In the genomic region with DNA sequence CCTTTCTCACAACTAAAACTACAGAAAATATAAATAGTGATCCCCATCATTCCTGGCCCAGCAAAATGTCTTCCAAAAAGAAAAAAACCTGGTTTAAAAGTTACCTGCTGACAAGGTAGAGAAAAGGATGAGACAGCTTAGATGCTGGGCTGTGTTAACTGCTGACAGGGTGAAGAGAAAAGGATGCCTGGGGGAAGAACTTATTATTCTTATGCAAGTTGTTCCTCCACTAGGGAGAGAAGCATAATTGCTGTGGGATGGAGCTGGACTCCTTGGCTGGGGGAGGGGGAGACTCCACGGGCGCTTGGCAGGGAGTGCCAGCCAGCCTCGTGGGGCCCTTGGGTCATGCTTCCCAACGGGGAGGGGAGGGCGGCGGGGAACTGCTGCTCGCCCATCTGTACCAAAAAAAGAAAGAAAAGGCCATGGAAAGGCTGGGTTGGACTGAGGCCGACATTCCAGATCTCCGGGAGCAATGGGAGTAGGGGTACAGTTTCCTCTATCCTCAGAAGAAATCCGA, we compare ENCODE assay signal across 1 cellular context.
TF ChIP-seq lines count a peak whose summit lies in the region.

No MANE protein-coding gene starts in this region.

TF ChIP-seq in GM23338, 12 proteins besides CTCF, POLR2A, EP300 and RAD21 (continued from another document):
- TF ChIP-seq, protein P1, sequence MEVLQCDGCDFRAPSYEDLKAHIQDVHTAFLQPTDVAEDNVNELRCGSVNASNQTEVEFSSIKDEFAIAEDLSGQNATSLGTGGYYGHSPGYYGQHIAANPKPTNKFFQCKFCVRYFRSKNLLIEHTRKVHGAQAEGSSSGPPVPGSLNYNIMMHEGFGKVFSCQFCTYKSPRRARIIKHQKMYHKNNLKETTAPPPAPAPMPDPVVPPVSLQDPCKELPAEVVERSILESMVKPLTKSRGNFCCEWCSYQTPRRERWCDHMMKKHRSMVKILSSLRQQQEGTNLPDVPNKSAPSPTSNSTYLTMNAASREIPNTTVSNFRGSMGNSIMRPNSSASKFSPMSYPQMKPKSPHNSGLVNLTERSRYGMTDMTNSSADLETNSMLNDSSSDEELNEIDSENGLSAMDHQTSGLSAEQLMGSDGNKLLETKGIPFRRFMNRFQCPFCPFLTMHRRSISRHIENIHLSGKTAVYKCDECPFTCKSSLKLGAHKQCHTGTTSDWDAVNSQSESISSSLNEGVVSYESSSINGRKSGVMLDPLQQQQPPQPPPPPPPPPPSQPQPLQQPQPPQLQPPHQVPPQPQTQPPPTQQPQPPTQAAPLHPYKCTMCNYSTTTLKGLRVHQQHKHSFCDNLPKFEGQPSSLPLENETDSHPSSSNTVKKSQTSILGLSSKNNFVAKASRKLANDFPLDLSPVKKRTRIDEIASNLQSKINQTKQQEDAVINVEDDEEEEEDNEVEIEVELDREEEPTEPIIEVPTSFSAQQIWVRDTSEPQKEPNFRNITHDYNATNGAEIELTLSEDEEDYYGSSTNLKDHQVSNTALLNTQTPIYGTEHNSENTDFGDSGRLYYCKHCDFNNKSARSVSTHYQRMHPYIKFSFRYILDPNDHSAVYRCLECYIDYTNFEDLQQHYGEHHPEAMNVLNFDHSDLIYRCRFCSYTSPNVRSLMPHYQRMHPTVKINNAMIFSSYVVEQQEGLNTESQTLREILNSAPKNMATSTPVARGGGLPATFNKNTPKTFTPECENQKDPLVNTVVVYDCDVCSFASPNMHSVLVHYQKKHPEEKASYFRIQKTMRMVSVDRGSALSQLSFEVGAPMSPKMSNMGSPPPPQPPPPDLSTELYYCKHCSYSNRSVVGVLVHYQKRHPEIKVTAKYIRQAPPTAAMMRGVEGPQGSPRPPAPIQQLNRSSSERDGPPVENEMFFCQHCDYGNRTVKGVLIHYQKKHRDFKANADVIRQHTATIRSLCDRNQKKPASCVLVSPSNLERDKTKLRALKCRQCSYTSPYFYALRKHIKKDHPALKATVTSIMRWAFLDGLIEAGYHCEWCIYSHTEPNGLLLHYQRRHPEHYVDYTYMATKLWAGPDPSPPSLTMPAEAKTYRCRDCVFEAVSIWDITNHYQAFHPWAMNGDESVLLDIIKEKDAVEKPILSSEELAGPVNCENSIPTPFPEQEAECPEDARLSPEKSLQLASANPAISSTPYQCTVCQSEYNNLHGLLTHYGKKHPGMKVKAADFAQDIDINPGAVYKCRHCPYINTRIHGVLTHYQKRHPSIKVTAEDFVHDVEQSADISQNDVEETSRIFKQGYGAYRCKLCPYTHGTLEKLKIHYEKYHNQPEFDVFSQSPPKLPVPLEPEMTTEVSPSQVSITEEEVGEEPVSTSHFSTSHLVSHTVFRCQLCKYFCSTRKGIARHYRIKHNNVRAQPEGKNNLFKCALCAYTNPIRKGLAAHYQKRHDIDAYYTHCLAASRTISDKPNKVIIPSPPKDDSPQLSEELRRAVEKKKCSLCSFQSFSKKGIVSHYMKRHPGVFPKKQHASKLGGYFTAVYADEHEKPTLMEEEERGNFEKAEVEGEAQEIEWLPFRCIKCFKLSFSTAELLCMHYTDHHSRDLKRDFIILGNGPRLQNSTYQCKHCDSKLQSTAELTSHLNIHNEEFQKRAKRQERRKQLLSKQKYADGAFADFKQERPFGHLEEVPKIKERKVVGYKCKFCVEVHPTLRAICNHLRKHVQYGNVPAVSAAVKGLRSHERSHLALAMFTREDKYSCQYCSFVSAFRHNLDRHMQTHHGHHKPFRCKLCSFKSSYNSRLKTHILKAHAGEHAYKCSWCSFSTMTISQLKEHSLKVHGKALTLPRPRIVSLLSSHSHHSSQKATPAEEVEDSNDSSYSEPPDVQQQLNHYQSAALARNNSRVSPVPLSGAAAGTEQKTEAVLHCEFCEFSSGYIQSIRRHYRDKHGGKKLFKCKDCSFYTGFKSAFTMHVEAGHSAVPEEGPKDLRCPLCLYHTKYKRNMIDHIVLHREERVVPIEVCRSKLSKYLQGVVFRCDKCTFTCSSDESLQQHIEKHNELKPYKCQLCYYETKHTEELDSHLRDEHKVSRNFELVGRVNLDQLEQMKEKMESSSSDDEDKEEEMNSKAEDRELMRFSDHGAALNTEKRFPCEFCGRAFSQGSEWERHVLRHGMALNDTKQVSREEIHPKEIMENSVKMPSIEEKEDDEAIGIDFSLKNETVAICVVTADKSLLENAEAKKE (CRISPR knock-in tag; IDR thresholded peaks at IDR 0.05): no peak
- no peak for TF ChIP-seq NANOG (IDR thresholded peaks at IDR 0.05; ENCODE audit: borderline replicate concordance)
- TF ChIP-seq, protein P2, sequence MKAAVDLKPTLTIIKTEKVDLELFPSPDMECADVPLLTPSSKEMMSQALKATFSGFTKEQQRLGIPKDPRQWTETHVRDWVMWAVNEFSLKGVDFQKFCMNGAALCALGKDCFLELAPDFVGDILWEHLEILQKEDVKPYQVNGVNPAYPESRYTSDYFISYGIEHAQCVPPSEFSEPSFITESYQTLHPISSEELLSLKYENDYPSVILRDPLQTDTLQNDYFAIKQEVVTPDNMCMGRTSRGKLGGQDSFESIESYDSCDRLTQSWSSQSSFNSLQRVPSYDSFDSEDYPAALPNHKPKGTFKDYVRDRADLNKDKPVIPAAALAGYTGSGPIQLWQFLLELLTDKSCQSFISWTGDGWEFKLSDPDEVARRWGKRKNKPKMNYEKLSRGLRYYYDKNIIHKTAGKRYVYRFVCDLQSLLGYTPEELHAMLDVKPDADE (IDR thresholded peaks at IDR 0.05): no peak
- TF ChIP-seq, protein P3, sequence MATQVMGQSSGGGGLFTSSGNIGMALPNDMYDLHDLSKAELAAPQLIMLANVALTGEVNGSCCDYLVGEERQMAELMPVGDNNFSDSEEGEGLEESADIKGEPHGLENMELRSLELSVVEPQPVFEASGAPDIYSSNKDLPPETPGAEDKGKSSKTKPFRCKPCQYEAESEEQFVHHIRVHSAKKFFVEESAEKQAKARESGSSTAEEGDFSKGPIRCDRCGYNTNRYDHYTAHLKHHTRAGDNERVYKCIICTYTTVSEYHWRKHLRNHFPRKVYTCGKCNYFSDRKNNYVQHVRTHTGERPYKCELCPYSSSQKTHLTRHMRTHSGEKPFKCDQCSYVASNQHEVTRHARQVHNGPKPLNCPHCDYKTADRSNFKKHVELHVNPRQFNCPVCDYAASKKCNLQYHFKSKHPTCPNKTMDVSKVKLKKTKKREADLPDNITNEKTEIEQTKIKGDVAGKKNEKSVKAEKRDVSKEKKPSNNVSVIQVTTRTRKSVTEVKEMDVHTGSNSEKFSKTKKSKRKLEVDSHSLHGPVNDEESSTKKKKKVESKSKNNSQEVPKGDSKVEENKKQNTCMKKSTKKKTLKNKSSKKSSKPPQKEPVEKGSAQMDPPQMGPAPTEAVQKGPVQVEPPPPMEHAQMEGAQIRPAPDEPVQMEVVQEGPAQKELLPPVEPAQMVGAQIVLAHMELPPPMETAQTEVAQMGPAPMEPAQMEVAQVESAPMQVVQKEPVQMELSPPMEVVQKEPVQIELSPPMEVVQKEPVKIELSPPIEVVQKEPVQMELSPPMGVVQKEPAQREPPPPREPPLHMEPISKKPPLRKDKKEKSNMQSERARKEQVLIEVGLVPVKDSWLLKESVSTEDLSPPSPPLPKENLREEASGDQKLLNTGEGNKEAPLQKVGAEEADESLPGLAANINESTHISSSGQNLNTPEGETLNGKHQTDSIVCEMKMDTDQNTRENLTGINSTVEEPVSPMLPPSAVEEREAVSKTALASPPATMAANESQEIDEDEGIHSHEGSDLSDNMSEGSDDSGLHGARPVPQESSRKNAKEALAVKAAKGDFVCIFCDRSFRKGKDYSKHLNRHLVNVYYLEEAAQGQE (IDR thresholded peaks at IDR 0.05; ENCODE audit: unreplicated experiment): no peak
TF ChIP-seq in GM23338: peak in this region for 0.
